In genomic region chr10:6579193-6579903, GRCh38 we compare ENCODE assay signal across 9 cellular contexts. TPM values are rescaled to one million over a fixed set of nuclear protein-coding genes. Genes with fewer than 3 reads are reported as not detected.
DNase-seq lines count a peak whose midpoint lies in the region; ATAC-seq and TF ChIP-seq lines count a peak whose summit lies in the region.
"Had no signal": no experiment of that assay in that cellular context is flagged by ENCODE, and none has a peak within 500 bp of the region (broad histone marks: within the 10 kb centered on the region; RNA-seq: fewer than 3 reads in every experiment).

No MANE protein-coding gene starts in this region.

- H3K9me3 ChIP-seq in right cardiac atrium (ENCODE audit: control insufficient read depth, low read length), result no peaks in the 10 kb centered on the region
- peaks cover 0 to 3% of the 10 kb centered on the region in 2 donors for H3K9me3 ChIP-seq in muscle layer of duodenum (ENCODE audit: control insufficient read depth in 1 of 2, low read length in 2 of 2)
- H3K9me3 ChIP-seq in aorta (ENCODE audit: control insufficient read depth, low read length), result no peaks in the 10 kb centered on the region

- ATAC-seq in right cardiac atrium (no peak), Right ventricle myocardium inferior (no peak), aorta (ENCODE audit: low FRiP score) (peak; percentile 19), HG03095 (IDR thresholded peaks at IDR 0.05; ENCODE audit: unreplicated experiment) (no peak), GM19035 (IDR thresholded peaks at IDR 0.05; ENCODE audit: unreplicated experiment) (no peak)

- intact Hi-C loops in right cardiac atrium (cut with DNase I), result no loop called here
- intact Hi-C loops in Right ventricle myocardium inferior (cut with DNase I), result no loop called here
- intact Hi-C loops in aorta (cut with DNase I), result no loop called here

- DNase-seq in right cardiac atrium (no peak), Right ventricle myocardium inferior (ENCODE audit: missing footprints) (no peak), cardiac fibroblast (ENCODE audit: low read depth in 2 of 2) (no peak), aorta (no peak), SIG-M5 (lab: John Stamatoyannopoulos, UW) (no peak)
- DNase-seq: NCI-H446 treated with DMSO at 0.1 percent for 48 hours had no signal

- peaks cover 5% of the 10 kb centered on the region for H3K27me3 ChIP-seq in right cardiac atrium (ENCODE audit: control insufficient read depth, insufficient read depth)
- peaks cover 12% of the 10 kb centered on the region for H3K27me3 ChIP-seq in muscle layer of duodenum (ENCODE audit: low read depth, low read length)
- peaks cover 0 to 3% of the 10 kb centered on the region in 2 donors for H3K27me3 ChIP-seq in aorta (ENCODE audit: control insufficient read depth in 1 of 2, insufficient read depth in 2 of 2, low read length in 1 of 2)

- H3K36me3 ChIP-seq in muscle layer of duodenum (ENCODE audit: control insufficient read depth in 1 of 2, insufficient read depth in 2 of 2, low read length in 2 of 2) (no peaks in the 10 kb centered on the region), aorta (ENCODE audit: control insufficient read depth in 1 of 2, insufficient read depth in 2 of 2, low read length in 1 of 2) (no peaks in the 10 kb centered on the region)

- TF ChIP-seq CTCF in cardiac fibroblast (IDR thresholded peaks at IDR 0.05; ENCODE audit: low read depth, low read length), result no peak

- H3K27ac ChIP-seq in right cardiac atrium (ENCODE audit: low read length), result no peak overlapping the region
- no peak overlapping the region for H3K27ac ChIP-seq in muscle layer of duodenum (ENCODE audit: low read length)
- H3K27ac ChIP-seq in aorta (ENCODE audit: low read depth in 1 of 2, low read length in 2 of 2), result no peak overlapping the region

- H3K4me3 ChIP-seq in right cardiac atrium (ENCODE audit: low read length), result peak overlapping the region; percentile 48
- peak overlapping the region; percentile 28 to 60 for H3K4me3 ChIP-seq in cardiac fibroblast (replicated peaks in 1 of 2; ENCODE audit: low read depth in 2 of 2, low read length in 2 of 2)
- H3K4me3 ChIP-seq in muscle layer of duodenum (ENCODE audit: low read depth in 1 of 2, low read length in 2 of 2), result peak overlapping the region; percentile 42 to 76
- no peak overlapping the region for H3K4me3 ChIP-seq in aorta (ENCODE audit: low read length in 2 of 2)

- no peaks in the 10 kb centered on the region for H3K4me1 ChIP-seq in right cardiac atrium (ENCODE audit: control insufficient read depth, insufficient read depth, low read length)
- peaks cover 0 to 8% of the 10 kb centered on the region in 2 donors for H3K4me1 ChIP-seq in muscle layer of duodenum (ENCODE audit: control insufficient read depth in 1 of 2, insufficient read depth in 2 of 2, low read length in 2 of 2)
- H3K4me1 ChIP-seq in aorta (ENCODE audit: control insufficient read depth in 1 of 2, insufficient read depth in 2 of 2, low read length in 2 of 2), result no peaks in the 10 kb centered on the region

- WGBS in right cardiac atrium, result 23% methylated on average over 16 of the region's 16 CpGs
- WGBS in aorta, 2 donors, result 17 to 21% methylated on average over 16 of the region's 16 CpGs

RNA-seq across cellular contexts. Expression of gene PRKCQ, which starts 0.7 kb away (rescaled TPM):
- under 1 TPM; 0.17 to 0.25 (median 0.22) TPM for total RNA-seq in right cardiac atrium
- polyA plus RNA-seq in right cardiac atrium, result 0.05 TPM
- 0.16 TPM for total RNA-seq in Right ventricle myocardium inferior
- 1 to 10 TPM in 1 of 2 donors, under 1 TPM in 1; 0.45 to 1.1 TPM for total RNA-seq in aorta
- 1 to 10 TPM in 1 of 2 donors, not detected in 1; 1.3 TPM for polyA plus RNA-seq in aorta

Comparison
In these comparisons a context has a peak if more than half of its experiments do, and no peak if none do; other contexts are left out.
1. H3K4me3 ChIP-seq: peak in right cardiac atrium (single experiment), cardiac fibroblast (2 of 2) and muscle layer of duodenum (2 of 2); none in aorta (0 of 2).